Comparison of ENCODE assay signal across 1 cellular context in the genomic region with DNA sequence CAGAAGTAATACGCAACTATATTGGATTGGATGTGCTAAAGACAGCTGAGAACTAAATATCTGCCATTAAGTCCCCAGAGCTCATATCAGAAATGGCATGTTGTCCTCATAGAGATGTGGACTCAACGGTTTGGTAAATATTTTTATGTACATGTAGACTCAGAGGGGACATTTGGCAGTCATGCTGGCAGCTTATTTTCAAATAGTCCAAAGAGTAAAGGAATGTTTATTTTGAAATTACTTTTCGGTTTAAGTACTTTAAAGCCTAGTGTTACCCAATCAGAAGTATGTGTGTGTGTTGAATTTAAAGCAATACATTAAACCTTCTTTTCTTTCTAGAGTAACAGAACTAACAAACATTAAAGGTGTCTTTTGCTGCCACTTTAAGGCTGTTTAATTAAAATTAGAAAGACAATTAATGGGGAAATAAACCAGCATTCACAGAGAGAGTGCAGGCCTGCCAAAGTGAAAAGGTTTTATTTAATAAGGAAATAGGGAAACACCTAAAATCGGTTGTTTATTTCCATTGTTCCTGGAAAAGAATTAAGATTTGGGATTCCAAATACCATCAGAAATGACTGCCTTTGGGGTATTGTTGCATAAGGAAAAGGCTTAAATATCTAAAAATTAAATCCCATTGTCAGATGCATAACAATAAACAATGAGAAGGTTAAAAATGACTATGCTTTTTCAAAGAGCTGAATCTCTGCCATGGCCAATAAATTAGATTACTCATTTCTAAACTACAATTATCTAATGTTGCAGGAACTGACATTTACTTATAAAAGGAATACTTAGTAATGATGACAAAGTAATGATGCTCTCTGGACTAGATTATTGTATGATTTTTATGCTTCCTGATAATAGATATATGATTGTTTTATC.
TF ChIP-seq lines count a peak whose summit lies in the region.

No MANE protein-coding gene starts in this region.

TF ChIP-seq in SK-N-SH treated with all-trans-retinoic acid at 6 μM for 48 hours, 23 proteins besides CTCF, POLR2A, EP300 and RAD21 (continued from another document):
- TF ChIP-seq, protein P1, sequence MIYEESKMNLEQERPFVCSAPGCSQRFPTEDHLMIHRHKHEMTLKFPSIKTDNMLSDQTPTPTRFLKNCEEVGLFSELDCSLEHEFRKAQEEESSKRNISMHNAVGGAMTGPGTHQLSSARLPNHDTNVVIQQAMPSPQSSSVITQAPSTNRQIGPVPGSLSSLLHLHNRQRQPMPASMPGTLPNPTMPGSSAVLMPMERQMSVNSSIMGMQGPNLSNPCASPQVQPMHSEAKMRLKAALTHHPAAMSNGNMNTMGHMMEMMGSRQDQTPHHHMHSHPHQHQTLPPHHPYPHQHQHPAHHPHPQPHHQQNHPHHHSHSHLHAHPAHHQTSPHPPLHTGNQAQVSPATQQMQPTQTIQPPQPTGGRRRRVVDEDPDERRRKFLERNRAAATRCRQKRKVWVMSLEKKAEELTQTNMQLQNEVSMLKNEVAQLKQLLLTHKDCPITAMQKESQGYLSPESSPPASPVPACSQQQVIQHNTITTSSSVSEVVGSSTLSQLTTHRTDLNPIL (CRISPR knock-in tag; IDR thresholded peaks at IDR 0.05; ENCODE audit: low read depth) = no peak
- TF ChIP-seq ZC3H10 (CRISPR knock-in tag; IDR thresholded peaks at IDR 0.05) = no peak
